ENCODE assay signal across 9 cellular contexts in the genomic region with DNA sequence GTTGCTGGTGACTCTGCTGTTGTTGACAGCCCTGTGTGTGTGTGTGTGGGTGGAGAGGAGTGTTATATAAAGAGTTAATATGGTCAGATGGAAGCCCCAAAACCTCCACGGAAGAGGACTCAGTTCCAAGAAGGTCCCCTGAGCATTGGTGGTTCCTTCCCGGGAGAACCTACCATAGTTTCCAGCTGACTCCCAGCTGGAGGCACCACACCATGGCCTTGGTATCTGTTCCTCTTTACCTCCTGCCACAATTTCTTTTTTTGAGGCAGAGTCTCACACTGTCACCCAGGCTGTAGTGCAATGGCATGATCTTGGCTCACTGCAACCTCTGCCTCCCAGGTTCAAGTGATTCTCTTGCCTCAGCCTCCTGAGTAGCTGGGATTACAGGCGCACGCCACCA. TPM values are rescaled to one million over a fixed set of nuclear protein-coding genes. Genes with fewer than 3 reads are reported as not detected.
DNase-seq lines count a peak whose midpoint lies in the region; ATAC-seq lines count a peak whose summit lies in the region.
"Had no signal": no experiment of that assay in that cellular context is flagged by ENCODE, and none has a peak within 500 bp of the region (broad histone marks: within the 10 kb centered on the region; RNA-seq: fewer than 3 reads in every experiment).

No MANE protein-coding gene starts in this region.

- DNase-seq in stimulated activated naive CD8-positive, alpha-beta T cell treated with anti-CD3 and anti-CD28 coated beads, Interleukin-15, Interleukin-2, amounts not matched to agents 100 U/mL and 50 U/mL, for 24 hours, result no peak
- DNase-seq in T-cell (no peak), SK-N-DZ (ENCODE audit: low spot score) (no peak), substantia nigra (lab: John Stamatoyannopoulos, UW) (no peak)
- no peak for DNase-seq in stimulated activated CD4-positive, alpha-beta T cell treated with anti-CD3 and anti-CD28 coated beads, Interleukin-2, amount 100 ng/mL, for 48 hours
- DNase-seq: AML-193 had no signal

- H3K27me3 Mint-ChIP-seq in stimulated activated naive CD8-positive, alpha-beta T cell treated with anti-CD3 and anti-CD28 coated beads, Interleukin-15, Interleukin-2, amounts not matched to agents 100 ng/mL and 50 ng/mL, for 24 hours, result no peaks in the 10 kb centered on the region
- H3K27me3 Mint-ChIP-seq in T-cell, result no peaks in the 10 kb centered on the region

- POLR2A ChIA-PET in T-cell (lab: Charles Lee), result interaction anchor here in 1 of 2 donors (1.2 kb wide), 1 partner anchor 16 kb away, joined by 3 read pairs; a partner anchor contains a TSS

- H3K9me3 Mint-ChIP-seq in stimulated activated naive CD8-positive, alpha-beta T cell treated with anti-CD3 and anti-CD28 coated beads, Interleukin-15, Interleukin-2, amounts not matched to agents 100 ng/mL and 50 ng/mL, for 24 hours, result peaks cover 16% of the 10 kb centered on the region
- H3K9me3 Mint-ChIP-seq in T-cell, result peaks cover 0 to 9% (median 0%) of the 10 kb centered on the region in 3 donors

- peak overlapping the region; percentile 99 for H3K27ac Mint-ChIP-seq in stimulated activated naive CD8-positive, alpha-beta T cell treated with anti-CD3 and anti-CD28 coated beads, Interleukin-15, Interleukin-2, amounts not matched to agents 100 ng/mL and 50 ng/mL, for 24 hours
- peak overlapping the region; percentile 26 to 58 for H3K27ac Mint-ChIP-seq in T-cell

- H3K27ac ChIP-seq in substantia nigra (ENCODE audit: low read depth, low read length, poor library complexity, severe bottlenecking), result no peak overlapping the region

- peak overlapping the region; percentile 50 for H3K4me3 Mint-ChIP-seq in stimulated activated naive CD8-positive, alpha-beta T cell treated with anti-CD3 and anti-CD28 coated beads, Interleukin-15, Interleukin-2, amounts not matched to agents 100 ng/mL and 50 ng/mL, for 24 hours
- peak overlapping the region in 1 of 3 donors; percentile 5 for H3K4me3 Mint-ChIP-seq in T-cell

- H3K4me1 Mint-ChIP-seq in stimulated activated naive CD8-positive, alpha-beta T cell treated with anti-CD3 and anti-CD28 coated beads, Interleukin-15, Interleukin-2, amounts not matched to agents 100 ng/mL and 50 ng/mL, for 24 hours (ENCODE audit: low read depth), result peaks cover 66% of the 10 kb centered on the region
- H3K4me1 Mint-ChIP-seq in T-cell, result peaks cover 54 to 63% (median 60%) of the 10 kb centered on the region in 3 donors

- CTCF ChIA-PET in T-cell (lab: Charles Lee), result no interaction called here

- no peak for ATAC-seq in stimulated activated naive CD8-positive, alpha-beta T cell treated with anti-CD3 and anti-CD28 coated beads, Interleukin-15, Interleukin-2, amounts not matched to agents 100 U/mL and 50 U/mL, for 24 hours
- ATAC-seq in HG02885 (IDR thresholded peaks at IDR 0.05; ENCODE audit: poor library complexity, unreplicated experiment) (peak; percentile 40), T-cell (replicated peaks in 1 of 4) (no peak), HG03025 (IDR thresholded peaks at IDR 0.05; ENCODE audit: low FRiP score, unreplicated experiment) (no peak)

- peaks cover 21% of the 10 kb centered on the region for H3K36me3 Mint-ChIP-seq in stimulated activated naive CD8-positive, alpha-beta T cell treated with anti-CD3 and anti-CD28 coated beads, Interleukin-15, Interleukin-2, amounts not matched to agents 100 ng/mL and 50 ng/mL, for 24 hours (ENCODE audit: low read depth)
- no peaks in the 10 kb centered on the region for H3K36me3 Mint-ChIP-seq in T-cell

RNA-seq across cellular contexts. Expression of a gene that starts 15.9 kb away (rescaled TPM):
- total RNA-seq in T-cell, result 100 to 1,000 TPM in 2 of 5 donors, 10 to 100 TPM in 3; 82.2 to 197 (median 99.0) TPM
- polyA plus RNA-seq in SK-N-DZ (2014; cell fraction: cytosol; rRNA removed), result 24.7 and 30.0 TPM in 2 replicates
- 7.7 and 10.0 TPM in 2 replicates for polyA plus RNA-seq in SK-N-DZ (2014; cell fraction: nucleus; rRNA removed)
